ENCODE assay signal across 10 cellular contexts in the genomic region with DNA sequence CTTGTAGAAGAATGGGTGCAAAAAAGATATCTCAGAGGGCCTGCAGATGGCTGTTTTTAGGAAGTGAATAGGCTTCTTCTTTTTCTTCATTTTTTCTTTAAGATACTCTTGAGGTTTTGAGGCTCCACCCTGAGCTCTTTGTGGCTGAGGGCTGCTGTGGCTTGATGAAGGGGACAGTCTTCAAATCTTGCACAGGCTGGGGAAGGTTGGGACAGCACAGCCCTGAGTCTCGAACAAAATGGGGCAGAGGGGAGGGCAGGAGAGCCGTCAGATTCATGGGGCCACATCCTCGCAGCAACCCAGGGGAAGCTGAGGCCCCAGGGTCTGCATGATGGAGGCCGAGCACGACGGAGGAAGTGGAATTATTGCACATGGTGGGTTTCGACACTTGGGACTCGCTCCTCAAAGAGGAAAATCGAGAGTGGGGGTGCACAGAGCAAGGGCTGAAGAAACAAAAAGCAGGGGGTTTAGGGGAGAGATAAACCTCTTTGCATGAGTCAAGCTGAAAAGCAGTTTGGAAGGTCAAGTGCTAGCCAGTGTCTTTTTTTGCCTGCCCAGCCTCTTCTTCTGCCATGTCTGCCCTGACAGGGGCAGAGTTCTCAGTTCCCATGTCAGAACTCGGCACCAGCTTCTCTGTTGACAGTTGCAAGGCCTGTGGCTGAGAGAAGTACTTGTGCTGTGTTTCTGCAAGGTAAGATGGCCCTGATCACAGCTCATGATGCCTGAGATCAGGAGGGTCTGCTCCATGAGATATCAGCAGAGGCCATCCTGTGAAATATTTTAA. TPM values are rescaled to one million over a fixed set of nuclear protein-coding genes. Genes with fewer than 3 reads are reported as not detected.
A peak's percentile ranks its signal among the peaks of the same experiment; 100 is the strongest.
DNase-seq lines count a peak whose midpoint lies in the region; ATAC-seq and TF ChIP-seq lines count a peak whose summit lies in the region.
"Had no signal": no experiment of that assay in that cellular context is flagged by ENCODE, and none has a peak within 500 bp of the region (broad histone marks: within the 10 kb centered on the region; RNA-seq: fewer than 3 reads in every experiment).

No MANE protein-coding gene starts in this region.

- intact Hi-C loops in psoas muscle (cut with DNase I) = no loop called here
- intact Hi-C loops in body of pancreas (cut with DNase I) = no loop called here
- intact Hi-C loops in breast epithelium (cut with DNase I; ENCODE audit: low total_unique reads) = no loop called here

- H3K9me3 Mint-ChIP-seq in activated naive CD8-positive, alpha-beta T cell treated with anti-CD3 and anti-CD28 coated beads, Interleukin-2, amount 10 ng/mL, durations not matched to agents 7 days and 5 days = no peaks in the 10 kb centered on the region

- POLR2A ChIA-PET in activated naive CD8-positive, alpha-beta T cell treated with anti-CD3 and anti-CD28 coated beads, Interleukin-2, amount 10 ng/mL, durations not matched to agents 7 days and 5 days (lab: Charles Lee) = interaction anchor here (0.7 to 7.6 kb wide), 13 partner anchors 8 to 818 kb away, joined by 3 to 171 read pairs (median 4); a partner anchor contains a TSS
- POLR2A ChIA-PET in GM10248 (lab: Yijun Ruan, JAX) = interaction anchor here (0.9 to 3.0 kb wide), 7 partner anchors 8 to 77 kb away, joined by 3 to 18 read pairs (median 12); no protein-coding TSS in a partner anchor

- H3K27ac Mint-ChIP-seq in activated naive CD8-positive, alpha-beta T cell treated with anti-CD3 and anti-CD28 coated beads, Interleukin-2, amount 10 ng/mL, durations not matched to agents 7 days and 5 days = peak overlapping the region; percentile 93

- no peaks in the 10 kb centered on the region for H3K9me3 ChIP-seq in psoas muscle
- H3K9me3 ChIP-seq in body of pancreas = no peaks in the 10 kb centered on the region
- no peaks in the 10 kb centered on the region for H3K9me3 ChIP-seq in breast epithelium
- H3K9me3 ChIP-seq: ascending aorta had no signal

- H3K36me3 ChIP-seq in psoas muscle (ENCODE audit: insufficient read depth in 1 of 2, low read depth in 1 of 2) (no peaks in the 10 kb centered on the region), body of pancreas (replicated peaks in 1 of 2; ENCODE audit: insufficient read depth in 1 of 2, low read depth in 2 of 2) (no peaks in the 10 kb centered on the region), breast epithelium (no peaks in the 10 kb centered on the region)
- H3K36me3 ChIP-seq: ascending aorta had no signal

- 84 to 91% (median 86%) methylated on average over 10 of the region's 10 CpGs for WGBS in psoas muscle, 3 donors
- 70 to 87% methylated on average over 10 of the region's 10 CpGs for WGBS in body of pancreas, 2 donors

- H3K4me3 Mint-ChIP-seq in activated naive CD8-positive, alpha-beta T cell treated with anti-CD3 and anti-CD28 coated beads, Interleukin-2, amount 10 ng/mL, durations not matched to agents 7 days and 5 days = peak overlapping the region; percentile 81

- no peak for TF ChIP-seq CTCF in NB4 (IDR thresholded peaks at IDR 0.05; ENCODE audit: low read depth, low read length)
- no peak for TF ChIP-seq CTCF in psoas muscle (IDR thresholded peaks at IDR 0.05)
- TF ChIP-seq CTCF in body of pancreas (IDR thresholded peaks at IDR 0.05) = no peak
- no peak for TF ChIP-seq CTCF in breast epithelium (IDR thresholded peaks at IDR 0.05)
- no peak for TF ChIP-seq CTCF in GM10248 (IDR thresholded peaks at IDR 0.05; ENCODE audit: control extremely low read depth, extremely low read depth, low read depth, missing control alignments)

- H3K4me3 ChIP-seq in NB4 (ENCODE audit: low read depth, low read length) (peak overlapping the region; percentile 14), psoas muscle (no peak overlapping the region), body of pancreas (no peak overlapping the region), breast epithelium (no peak overlapping the region)
- H3K4me3 ChIP-seq: ascending aorta had no signal

- H3K27me3 ChIP-seq in psoas muscle (ENCODE audit: insufficient read depth in 3 of 3, low read length in 2 of 3) (no peaks in the 10 kb centered on the region), body of pancreas (no peaks in the 10 kb centered on the region), breast epithelium (no peaks in the 10 kb centered on the region)
- H3K27me3 ChIP-seq: ascending aorta had no signal

- CTCF ChIA-PET in GM10248 (lab: Yijun Ruan, JAX) = interaction anchor here (0.7 to 3.1 kb wide), 16 partner anchors 8 to 137 kb away, joined by 3 to 20 read pairs (median 6); no protein-coding TSS in a partner anchor

- H3K27ac ChIP-seq in psoas muscle = peak overlapping the region; percentile 10
- H3K27ac ChIP-seq in body of pancreas = peak overlapping the region in 1 of 4 donors; percentile 67
- H3K27ac ChIP-seq in breast epithelium = peak overlapping the region in 1 of 2 donors; percentile 71

- TF ChIP-seq POLR2A in GM15510 (IDR thresholded peaks at IDR 0.05; ENCODE audit: borderline replicate concordance, extremely low read depth, insufficient read length) = peak; percentile 18
- no peak for TF ChIP-seq POLR2A in NB4 (IDR thresholded peaks at IDR 0.05; ENCODE audit: extremely low read depth, insufficient read length)
- TF ChIP-seq POLR2A in body of pancreas (IDR thresholded peaks at IDR 0.05) = no peak
- no peak for TF ChIP-seq POLR2A in breast epithelium (IDR thresholded peaks at IDR 0.05)

- DNase-seq in NB4 (ENCODE audit: low read depth) (peak; percentile 95), psoas muscle (no peak), body of pancreas (no peak), midbrain (lab: John Stamatoyannopoulos, UW) (no peak), breast epithelium (ENCODE audit: low spot score in 2 of 2) (no peak), GM10248 (ENCODE audit: extremely low spot score) (no peak)
- DNase-seq in activated naive CD8-positive, alpha-beta T cell treated with anti-CD3 and anti-CD28 coated beads, Interleukin-2, amount 10 ng/mL, durations not matched to agents 7 days and 5 days = peak; percentile 66

- H3K4me1 ChIP-seq in psoas muscle (peaks cover 41% of the 10 kb centered on the region), body of pancreas (peaks cover 18% of the 10 kb centered on the region), breast epithelium (no peaks in the 10 kb centered on the region)
- H3K4me1 ChIP-seq: ascending aorta had no signal

- peak; percentile 31 for ATAC-seq in activated naive CD8-positive, alpha-beta T cell treated with anti-CD3 and anti-CD28 coated beads, Interleukin-2, amount 10 ng/mL, durations not matched to agents 7 days and 5 days (ENCODE audit: low read depth)
- no peak for ATAC-seq in psoas muscle
- no peak for ATAC-seq in body of pancreas
- ATAC-seq: Panc1 had no signal

- H3K4me1 Mint-ChIP-seq in activated naive CD8-positive, alpha-beta T cell treated with anti-CD3 and anti-CD28 coated beads, Interleukin-2, amount 10 ng/mL, durations not matched to agents 7 days and 5 days = peaks cover 85% of the 10 kb centered on the region

- H3K36me3 Mint-ChIP-seq in activated naive CD8-positive, alpha-beta T cell treated with anti-CD3 and anti-CD28 coated beads, Interleukin-2, amount 10 ng/mL, durations not matched to agents 7 days and 5 days = peaks cover 26% of the 10 kb centered on the region

- no peaks in the 10 kb centered on the region for H3K27me3 Mint-ChIP-seq in activated naive CD8-positive, alpha-beta T cell treated with anti-CD3 and anti-CD28 coated beads, Interleukin-2, amount 10 ng/mL, durations not matched to agents 7 days and 5 days

RNA-seq across cellular contexts. Expression of a gene that starts 19.5 kb away (rescaled TPM):
- total RNA-seq in activated naive CD8-positive, alpha-beta T cell treated with anti-CD3 and anti-CD28 coated beads, Interleukin-2, amount 10 ng/mL, durations not matched to agents 7 days and 5 days = 100 to 1,000 TPM; 147 to 159 TPM
- total RNA-seq in psoas muscle = 10 to 100 TPM in 3 of 4 donors, 1 to 10 TPM in 1; 9.8 to 19.7 (median 13.1) TPM
- polyA plus RNA-seq in psoas muscle = 1 to 10 TPM; 2.2 to 5.4 (median 2.8) TPM
- total RNA-seq in body of pancreas = 10 to 100 TPM; 10.9 to 12.2 TPM
- 10 to 100 TPM; 22.6 to 35.4 (median 25.8) TPM for total RNA-seq in breast epithelium

Comparison
In these comparisons a context has a peak if more than half of its experiments do, and no peak if none do; other contexts are left out.
1. DNase-seq: peak in NB4 (single experiment) and activated naive CD8-positive, alpha-beta T cell treated with anti-CD3 and anti-CD28 coated beads, Interleukin-2, amount 10 ng/mL, durations not matched to agents 7 days and 5 days (single experiment); none in psoas muscle (0 of 2), body of pancreas (0 of 4), midbrain (single experiment), breast epithelium (0 of 2) and GM10248 (single experiment).
2. RNA of a gene that starts 19.5 kb away (total RNA-seq): 147 to 159 TPM in activated naive CD8-positive, alpha-beta T cell treated with anti-CD3 and anti-CD28 coated beads, Interleukin-2, amount 10 ng/mL, durations not matched to agents 7 days and 5 days; 22.6 to 35.4 TPM in breast epithelium, 9.8 to 19.7 TPM in psoas muscle and 10.9 to 12.2 TPM in body of pancreas; every median in the first group is over 4 times any median in the second.